10 cellular contexts compared by ENCODE assay signal in the genomic region with DNA sequence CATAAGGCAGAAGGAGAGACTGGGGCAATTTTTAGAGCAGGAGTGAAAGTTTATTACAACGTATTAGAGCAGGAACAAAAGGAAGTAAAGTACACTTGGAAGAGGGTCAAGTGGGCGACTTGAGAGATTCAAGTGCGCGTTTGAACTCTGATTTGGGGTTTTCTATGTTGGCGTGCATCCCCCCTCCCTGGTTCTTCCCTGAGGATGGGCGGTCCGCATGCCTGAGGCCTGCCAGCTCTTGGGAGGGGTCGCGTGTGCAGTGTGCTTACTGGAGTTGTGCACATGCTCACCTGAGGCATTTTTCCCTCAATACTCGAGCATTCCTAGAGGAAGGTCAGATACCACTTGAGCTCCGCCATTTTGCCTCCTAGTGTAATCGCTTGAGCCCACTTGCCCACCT. TPM values are rescaled to one million over a fixed set of nuclear protein-coding genes. Genes with fewer than 3 reads are reported as not detected.
DNase-seq lines count a peak whose midpoint lies in the region; ATAC-seq, FAIRE-seq and TF ChIP-seq lines count a peak whose summit lies in the region.
"Had no signal": no experiment of that assay in that cellular context is flagged by ENCODE, and none has a peak within 500 bp of the region (broad histone marks: within the 10 kb centered on the region; RNA-seq: fewer than 3 reads in every experiment).

No MANE protein-coding gene starts in this region.

- intact Hi-C loops in CD4-positive, alpha-beta T cell (cut with DNase I, micrococcal nuclease) = loop anchor here (1.0 to 2.0 kb wide), 2 partner anchors 10 to 14 kb away; partner anchors contain the start of genes CHAC1 (in 2 of the 2) and DLL4 (in 1 of the 2)
- intact Hi-C loops in GM12878 (cut with micrococcal nuclease; ENCODE audit: unreplicated experiment) (loop anchor here (5.0 kb wide), 2 partner anchors 36 to 79 kb away; no protein-coding TSS in a partner anchor), lower leg skin (cut with DNase I; ENCODE audit: low total_unique reads) (no loop called here)

- SMC1A ChIA-PET in GM12878 (lab: Charles Lee; ENCODE audit: uncharacterized antibody, unreplicated experiment) = interaction anchor here (1.2 to 4.1 kb wide), 7 partner anchors 9 to 241 kb away, joined by 3 to 28 read pairs (median 16); partner anchors contain the start of gene DLL4

- no peaks in the 10 kb centered on the region for H3K9me3 Mint-ChIP-seq in CD4-positive, alpha-beta T cell
- H3K9me3 Mint-ChIP-seq in HFFc6 (no peaks in the 10 kb centered on the region), neural progenitor cell (no peaks in the 10 kb centered on the region)

- no peak overlapping the region for H3K27ac ChIP-seq in CD4-positive, alpha-beta T cell (ENCODE audit: low read depth, low read length)
- no peak overlapping the region for H3K27ac ChIP-seq in GM12878 (ENCODE audit: control insufficient read depth, insufficient read depth)
- no peak overlapping the region for H3K27ac ChIP-seq in neural progenitor cell

- no peak for TF ChIP-seq RAD21 in GM12878 (IDR thresholded peaks at IDR 0.05; ENCODE audit: insufficient read depth, low read depth, low read length)

- no peak for TF ChIP-seq EP300 in GM12878 (IDR thresholded peaks at IDR 0.05; ENCODE audit: borderline replicate concordance in 1 of 2, control insufficient read depth in 1 of 2, low read depth in 2 of 2, low read length in 2 of 2)

- H3K9ac ChIP-seq in GM12878 (ENCODE audit: control insufficient read depth, insufficient read depth, low read length) = no peak overlapping the region
- no peak overlapping the region for H3K9ac ChIP-seq in neural progenitor cell

- no peaks in the 10 kb centered on the region for H3K27me3 Mint-ChIP-seq in CD4-positive, alpha-beta T cell
- H3K27me3 Mint-ChIP-seq in HFFc6 (ENCODE audit: insufficient read depth) (peaks cover 1% of the 10 kb centered on the region; the same call in 1 of the 2 replicates), neural progenitor cell (ENCODE audit: insufficient read depth, low read depth) (peaks cover 15% of the 10 kb centered on the region)

- H3K27ac Mint-ChIP-seq in CD4-positive, alpha-beta T cell = peak overlapping the region; percentile 54
- H3K27ac Mint-ChIP-seq in HFFc6 (0 out of 2 replicates have a peak overlapping the region, but pooled peaks have one; percentile 29), neural progenitor cell (no peak overlapping the region)

- FAIRE-seq in GM12878 (lab: Jason Lieb, UNC) = peak; percentile 35
- FAIRE-seq: keratinocyte had no signal

- H3K4me3 ChIP-seq in GM12878 (peak overlapping the region; percentile 73), neural progenitor cell (no peak overlapping the region), lower leg skin (ENCODE audit: low read depth, poor library complexity, severe bottlenecking) (no peak overlapping the region)

- H3K4me1 ChIP-seq in GM12878 (ENCODE audit: control insufficient read depth, insufficient read depth, low read length) (peaks cover 23% of the 10 kb centered on the region), neural progenitor cell (peaks cover 13% of the 10 kb centered on the region)

- H4K20me1 ChIP-seq in GM12878 (ENCODE audit: control insufficient read depth, insufficient read depth) = no peaks in the 10 kb centered on the region
- no peaks in the 10 kb centered on the region for H4K20me1 ChIP-seq in neural progenitor cell (ENCODE audit: low read depth)

- no peak for ATAC-seq in CD4-positive, alpha-beta T cell (ENCODE audit: poor library complexity)
- ATAC-seq in GM12878 = no peak
- no peak for ATAC-seq in GM21423 (IDR thresholded peaks at IDR 0.05; ENCODE audit: unreplicated experiment)

- POLR2A ChIA-PET in CD4-positive, alpha-beta T cell (lab: Charles Lee) = interaction anchor here (1.0 to 4.3 kb wide), 7 partner anchors 10 to 288 kb away, joined by 3 to 55 read pairs (median 8); partner anchors contain the start of genes CHAC1, CHP1, DLL4 and INO80
- POLR2A ChIA-PET in GM12878 (lab: Charles Lee) = interaction anchor here (0.5 to 3.5 kb wide), 4 partner anchors 9 to 350 kb away, joined by 3 to 20 read pairs (median 7); partner anchors contain the start of gene CHAC1

- peaks cover 23% of the 10 kb centered on the region for H3F3A ChIP-seq in neural progenitor cell (ENCODE audit: low read depth)

- peak overlapping the region; percentile 79 for H3K4me3 Mint-ChIP-seq in CD4-positive, alpha-beta T cell
- H3K4me3 Mint-ChIP-seq in HFFc6 = peak overlapping the region; percentile 75; the same call in 1 of the 2 replicates
- H3K4me3 Mint-ChIP-seq in neural progenitor cell = peak overlapping the region; percentile 82

- CTCF ChIA-PET in CD4-positive, alpha-beta T cell (lab: Charles Lee) = interaction anchor here (0.9 to 4.4 kb wide), 7 partner anchors 10 to 172 kb away, joined by 3 to 43 read pairs (median 5); partner anchors contain the start of genes CHAC1 and DLL4
- CTCF ChIA-PET in GM12878 (lab: Yijun Ruan, JAX) = interaction anchor here (0.6 to 5.2 kb wide), 17 partner anchors 10 to 243 kb away, joined by 3 to 80 read pairs (median 10); partner anchors contain the start of genes CHAC1 and DLL4

- H3K4me2 ChIP-seq in GM12878 (ENCODE audit: control insufficient read depth, insufficient read depth) (peak overlapping the region; percentile 99), neural progenitor cell (peak overlapping the region; percentile 85)

- 89% methylated on average over 12 of the region's 12 CpGs for WGBS in GM12878 (ENCODE audit: insufficient coverage, insufficient replicate concordance, low lambda C conversion rate, missing lambda C conversion rate)
- WGBS in lower leg skin, 2 donors = 75 to 79% methylated on average over 12 of the region's 12 CpGs

- H3K4me1 Mint-ChIP-seq in CD4-positive, alpha-beta T cell (ENCODE audit: low read depth) = peaks cover 31% of the 10 kb centered on the region
- H3K4me1 Mint-ChIP-seq in HFFc6 (ENCODE audit: low read depth) (peaks cover 25% of the 10 kb centered on the region), neural progenitor cell (peaks cover 23% of the 10 kb centered on the region)

- in situ Hi-C loops in GM12878 (cut with MboI) = no loop called here

- H3K36me3 ChIP-seq in GM12878 (ENCODE audit: control insufficient read depth in 2 of 2, insufficient read depth in 2 of 2, low read length in 1 of 2) (no peaks in the 10 kb centered on the region), neural progenitor cell (no peaks in the 10 kb centered on the region)

- no peaks in the 10 kb centered on the region for H3K27me3 ChIP-seq in CD4-positive, alpha-beta T cell (ENCODE audit: control insufficient read depth, insufficient read depth, low read length)
- H3K27me3 ChIP-seq in GM12878 (replicated peaks in 1 of 2; ENCODE audit: control insufficient read depth in 2 of 2, insufficient read depth in 2 of 2, low read length in 1 of 2) = no peaks in the 10 kb centered on the region
- peaks cover 43% of the 10 kb centered on the region for H3K27me3 ChIP-seq in neural progenitor cell

- H3K79me2 ChIP-seq in GM12878 (ENCODE audit: control insufficient read depth, insufficient read depth, low read length) = no peaks in the 10 kb centered on the region
- H3K79me2 ChIP-seq in neural progenitor cell (ENCODE audit: low read depth) = no peaks in the 10 kb centered on the region

- no peak for TF ChIP-seq POLR2A in GM12878 (IDR thresholded peaks at IDR 0.05; ENCODE audit: low read depth, low read length)
- TF ChIP-seq POLR2A in lower leg skin (IDR thresholded peaks at IDR 0.05) = no peak

- no TSS peak for BruUV-seq in GM12878 (replicated peaks; lab: Mats Ljungman, UMichigan)

- no peaks in the 10 kb centered on the region for H3K9me3 ChIP-seq in CD4-positive, alpha-beta T cell (ENCODE audit: control insufficient read depth, low read length)
- no peaks in the 10 kb centered on the region for H3K9me3 ChIP-seq in GM12878 (replicated peaks; ENCODE audit: control insufficient read depth, insufficient read depth, low read length)
- no peaks in the 10 kb centered on the region for H3K9me3 ChIP-seq in neural progenitor cell (ENCODE audit: low read depth)

- H2AFZ ChIP-seq in GM12878 (ENCODE audit: control insufficient read depth, low read depth, low read length) (no peak overlapping the region), neural progenitor cell (replicated peaks) (no peak overlapping the region)

- TF ChIP-seq CTCF in CD4-positive, alpha-beta T cell (IDR thresholded peaks at IDR 0.05) = no peak
- no peak for TF ChIP-seq CTCF in HFFc6 (IDR thresholded peaks at IDR 0.05)
- TF ChIP-seq CTCF in GM12878 (IDR thresholded peaks at IDR 0.05 in 2 of 3, conservative IDR thresholded peaks at IDR 0.05 in 1 of 3; ENCODE audit: control insufficient read depth in 2 of 3, extremely low read depth in 1 of 3, insufficient read depth in 1 of 3, low read depth in 3 of 3, low read length in 3 of 3) = no peak
- TF ChIP-seq CTCF in neural progenitor cell (IDR thresholded peaks at IDR 0.05) = no peak
- no peak for TF ChIP-seq CTCF in lower leg skin (IDR thresholded peaks at IDR 0.05)

- no peak for DNase-seq in CD4-positive, alpha-beta T cell
- DNase-seq in HFFc6 (no peak), GM12878 (ENCODE audit: low read depth, low spot score) (no peak), neural progenitor cell (ENCODE audit: low spot score) (no peak), AML-193 (lab: John Stamatoyannopoulos, UW) (no peak), lower leg skin (ENCODE audit: low spot score in 2 of 2) (no peak), activated gamma-delta T cell (lab: John Stamatoyannopoulos, UW) (no peak)

- H3K36me3 Mint-ChIP-seq in CD4-positive, alpha-beta T cell (ENCODE audit: low read depth) = no peaks in the 10 kb centered on the region
- H3K36me3 Mint-ChIP-seq in HFFc6 (ENCODE audit: low read depth) (no peaks in the 10 kb centered on the region), neural progenitor cell (no peaks in the 10 kb centered on the region)

- RAD21 ChIA-PET in GM12878 (lab: Charles Lee; ENCODE audit: unreplicated experiment) = interaction anchor here (1.1 to 4.1 kb wide), 7 partner anchors 8 to 390 kb away, joined by 3 to 36 read pairs (median 5); partner anchors contain the start of genes NUSAP1 and OIP5

RNA-seq across cellular contexts. Expression of gene CHAC1, which starts 10.4 kb away (rescaled TPM):
- total RNA-seq in CD4-positive, alpha-beta T cell = under 1 TPM; 0.42 to 0.47 TPM
- total RNA-seq in HFFc6 (2021; fragmentation: NEBNext Ultra II Directional; extraction: Animal tissue kit (Norgen Biotek cat#: 25700)) = 10 to 100 TPM; 20.8 to 26.0 (median 24.2) TPM
- 3.4 and 4.0 TPM in 2 replicates for total RNA-seq in GM12878 (2013; cell fraction: nucleolus; rRNA removed)
- 4.7 and 4.9 TPM in 2 replicates for total RNA-seq in GM12878 (2014; rRNA removed)
- 2.0 and 2.1 TPM in 2 replicates for total RNA-seq in GM12878 (2014; rRNA removed; fragmentation: Illumina TruSeq; extraction: Trizol)
- total RNA-seq in GM12878 (2021) = 3.8 and 4.7 TPM in 2 replicates
- 6.4 TPM for polyA plus RNA-seq in GM12878 (2011; ENCODE audit: low read depth)
- polyA plus RNA-seq in GM12878 (2011; rRNA removed) = 1.9 and 2.8 TPM in 2 replicates
- 7.0 and 7.3 TPM in 2 replicates for polyA plus RNA-seq in GM12878 (2011; cell fraction: cytosol; rRNA removed)
- 4.0 and 7.6 TPM in 2 replicates for polyA plus RNA-seq in GM12878 (2011; cell fraction: nucleus; rRNA removed)
- polyA plus RNA-seq in GM12878 (2012) = 8.1 and 11.6 TPM in 2 replicates
- 0.68 and 1.8 TPM in 2 replicates for polyA plus RNA-seq in GM12878 (2014; fragmentation: Illumina TruSeq; extraction: Trizol)
- polyA plus RNA-seq in GM12878 (2014; fragmentation: Nextera tagmentation; extraction: Ambion mirVana) = under 1 TPM; 0.37 to 0.73 TPM
- polyA plus RNA-seq in GM12878 (2014; rRNA removed) = 5.7 and 5.9 TPM in 2 replicates
- 1 to 10 TPM; 3.9 to 4.8 TPM for polyA plus RNA-seq in GM12878 (2016; fragmentation: Nextera tagmentation; extraction: Ambion mirVana)
- polyA minus RNA-seq in GM12878 (2011; rRNA and poly(A)+ RNA removed) = 4.8 and 8.7 TPM in 2 replicates
- 5.0 and 5.9 TPM in 2 replicates for polyA minus RNA-seq in GM12878 (2011; cell fraction: cytosol; rRNA and poly(A)+ RNA removed)
- polyA minus RNA-seq in GM12878 (2011; cell fraction: nucleus; rRNA and poly(A)+ RNA removed) = 7.1 and 9.2 TPM in 2 replicates
- total RNA-seq in neural progenitor cell (ENCODE audit: low replicate concordance) = 2.4 and 4.8 TPM in 2 replicates
- total RNA-seq in lower leg skin = 10 to 100 TPM in 1 of 4 donors, 1 to 10 TPM in 1, under 1 TPM in 1, not detected in 1; 0.81 to 13.6 (median 4.4) TPM

RNA-seq across cellular contexts. Expression of gene DLL4, which starts 13.7 kb away (rescaled TPM):
- total RNA-seq in CD4-positive, alpha-beta T cell = under 1 TPM; 0.11 to 0.14 TPM
- total RNA-seq in HFFc6 (2021; fragmentation: NEBNext Ultra II Directional; extraction: Animal tissue kit (Norgen Biotek cat#: 25700)) = under 1 TPM in 2 of 6 experiments, not detected in 4; 0.05 to 0.11 TPM
- 8.1 and 8.2 TPM in 2 replicates for total RNA-seq in GM12878 (2013; cell fraction: nucleolus; rRNA removed)
- 0.05 TPM in 1 of 2 replicates, not detected in the other for total RNA-seq in GM12878 (2014; rRNA removed)
- 0.04 TPM in 1 of 2 replicates, not detected in the other for total RNA-seq in GM12878 (2014; rRNA removed; fragmentation: Illumina TruSeq; extraction: Trizol)
- total RNA-seq in GM12878 (2021) = 0.08 TPM in 1 of 2 replicates, not detected in the other
- polyA plus RNA-seq in GM12878 (2011; ENCODE audit: low read depth) = not detected
- 0.10 and 0.12 TPM in 2 replicates for polyA plus RNA-seq in GM12878 (2011; rRNA removed)
- 0.27 TPM in 2 replicates for polyA plus RNA-seq in GM12878 (2011; cell fraction: cytosol; rRNA removed)
- 0.69 and 0.99 TPM in 2 replicates for polyA plus RNA-seq in GM12878 (2011; cell fraction: nucleus; rRNA removed)
- 0.07 and 0.13 TPM in 2 replicates for polyA plus RNA-seq in GM12878 (2012)
- polyA plus RNA-seq in GM12878 (2014; fragmentation: Illumina TruSeq; extraction: Trizol) = not detected in 2 replicates
- polyA plus RNA-seq in GM12878 (2014; fragmentation: Nextera tagmentation; extraction: Ambion mirVana) = not detected
- polyA plus RNA-seq in GM12878 (2014; rRNA removed) = 0.06 TPM in 1 of 2 replicates, not detected in the other
- polyA plus RNA-seq in GM12878 (2016; fragmentation: Nextera tagmentation; extraction: Ambion mirVana) = under 1 TPM in 1 of 2 experiments, not detected in 1; 0.16 TPM
- polyA minus RNA-seq in GM12878 (2011; rRNA and poly(A)+ RNA removed) = 0.15 and 0.37 TPM in 2 replicates
- polyA minus RNA-seq in GM12878 (2011; cell fraction: cytosol; rRNA and poly(A)+ RNA removed) = not detected in 2 replicates
- polyA minus RNA-seq in GM12878 (2011; cell fraction: nucleus; rRNA and poly(A)+ RNA removed) = 0.38 and 0.48 TPM in 2 replicates
- 0.12 TPM in 1 of 2 replicates, not detected in the other for total RNA-seq in neural progenitor cell (ENCODE audit: low replicate concordance)
- 1 to 10 TPM; 4.0 to 8.3 (median 5.1) TPM for total RNA-seq in lower leg skin
- total RNA-seq: T-helper 2 cell treated with Interferon-gamma antibody and Interleukin-4, amounts not matched to agents 100 ng/mL and 5 ng/mL, for 36 hours had no signal
- polyA plus RNA-seq: keratinocyte had no signal

RNA-seq across cellular contexts. Expression of gene VPS18, which starts 48.6 kb away (rescaled TPM):
- total RNA-seq in CD4-positive, alpha-beta T cell = 10 to 100 TPM; 20.8 to 21.7 TPM
- 10 to 100 TPM; 27.7 to 33.1 (median 31.2) TPM for total RNA-seq in HFFc6 (2021; fragmentation: NEBNext Ultra II Directional; extraction: Animal tissue kit (Norgen Biotek cat#: 25700))
- total RNA-seq in GM12878 (2013; cell fraction: nucleolus; rRNA removed) = 18.9 and 20.9 TPM in 2 replicates
- 18.3 and 18.5 TPM in 2 replicates for total RNA-seq in GM12878 (2014; rRNA removed)
- total RNA-seq in GM12878 (2014; rRNA removed; fragmentation: Illumina TruSeq; extraction: Trizol) = 9.0 and 10.0 TPM in 2 replicates
- 19.8 and 20.3 TPM in 2 replicates for total RNA-seq in GM12878 (2021)
- polyA plus RNA-seq in GM12878 (2011; ENCODE audit: low read depth) = 5.9 TPM
- polyA plus RNA-seq in GM12878 (2011; rRNA removed) = 4.3 and 9.7 TPM in 2 replicates
- polyA plus RNA-seq in GM12878 (2011; cell fraction: cytosol; rRNA removed) = 14.5 and 17.7 TPM in 2 replicates
- polyA plus RNA-seq in GM12878 (2011; cell fraction: nucleus; rRNA removed) = 18.8 and 21.0 TPM in 2 replicates
- polyA plus RNA-seq in GM12878 (2012) = 10.1 and 11.1 TPM in 2 replicates
- 3.8 and 7.9 TPM in 2 replicates for polyA plus RNA-seq in GM12878 (2014; fragmentation: Illumina TruSeq; extraction: Trizol)
- polyA plus RNA-seq in GM12878 (2014; fragmentation: Nextera tagmentation; extraction: Ambion mirVana) = 1 to 10 TPM in 1 of 2 experiments, under 1 TPM in 1; 0.71 to 1.7 TPM
- polyA plus RNA-seq in GM12878 (2014; rRNA removed) = 11.3 and 12.7 TPM in 2 replicates
- 10 to 100 TPM; 16.0 to 20.4 TPM for polyA plus RNA-seq in GM12878 (2016; fragmentation: Nextera tagmentation; extraction: Ambion mirVana)
- polyA minus RNA-seq in GM12878 (2011; rRNA and poly(A)+ RNA removed) = 30.4 and 40.0 TPM in 2 replicates
- 13.0 and 13.4 TPM in 2 replicates for polyA minus RNA-seq in GM12878 (2011; cell fraction: cytosol; rRNA and poly(A)+ RNA removed)
- 8.7 and 17.9 TPM in 2 replicates for polyA minus RNA-seq in GM12878 (2011; cell fraction: nucleus; rRNA and poly(A)+ RNA removed)
- 8.0 and 22.2 TPM in 2 replicates for total RNA-seq in neural progenitor cell (ENCODE audit: low replicate concordance)
- total RNA-seq in lower leg skin = 10 to 100 TPM; 15.4 to 29.9 (median 25.7) TPM
